Comparison of ENCODE assay signal across 1 cellular context in genomic region chr19:5691930-5692784, GRCh38.
TF ChIP-seq lines count a peak whose summit lies in the region.

No MANE protein-coding gene starts in this region.

TF ChIP-seq in K562, 482 proteins besides CTCF, POLR2A, EP300 and RAD21 (continued from another document):
- TF ChIP-seq ZBTB40 (IDR thresholded peaks at IDR 0.05) (no peak), ZBTB40 (CRISPR knock-in tag; IDR thresholded peaks at IDR 0.05) (no peak; the same call in 1 of the 2 replicates), MGA (IDR thresholded peaks at IDR 0.05) (no peak), ZNF165 (CRISPR knock-in tag; IDR thresholded peaks at IDR 0.05; ENCODE audit: borderline replicate concordance) (no peak), RAD51 (IDR thresholded peaks at IDR 0.05; ENCODE audit: borderline replicate concordance, low read depth) (no peak), RBM34 (IDR thresholded peaks at IDR 0.05; ENCODE audit: borderline replicate concordance, insufficient read depth, low read length) (no peak), NCOR1 (IDR thresholded peaks at IDR 0.05) (peak; percentile 30; the same call in 1 of the 2 replicates), PHF21A (IDR thresholded peaks at IDR 0.05; ENCODE audit: borderline replicate concordance, low read depth) (no peak), CHAMP1 (IDR thresholded peaks at IDR 0.05) (no peak), SAFB (IDR thresholded peaks at IDR 0.05; ENCODE audit: borderline replicate concordance, low read depth, low read length) (no peak; the same call in 1 of the 2 replicates), POLR2AphosphoS5 (IDR thresholded peaks at IDR 0.05; ENCODE audit: control insufficient read depth, insufficient read depth, low read depth, low read length) (peak; percentile 10), TBL1XR1 (IDR thresholded peaks at IDR 0.05; ENCODE audit: low read length in 2 of 2) (no peak)
